In the genomic region with DNA sequence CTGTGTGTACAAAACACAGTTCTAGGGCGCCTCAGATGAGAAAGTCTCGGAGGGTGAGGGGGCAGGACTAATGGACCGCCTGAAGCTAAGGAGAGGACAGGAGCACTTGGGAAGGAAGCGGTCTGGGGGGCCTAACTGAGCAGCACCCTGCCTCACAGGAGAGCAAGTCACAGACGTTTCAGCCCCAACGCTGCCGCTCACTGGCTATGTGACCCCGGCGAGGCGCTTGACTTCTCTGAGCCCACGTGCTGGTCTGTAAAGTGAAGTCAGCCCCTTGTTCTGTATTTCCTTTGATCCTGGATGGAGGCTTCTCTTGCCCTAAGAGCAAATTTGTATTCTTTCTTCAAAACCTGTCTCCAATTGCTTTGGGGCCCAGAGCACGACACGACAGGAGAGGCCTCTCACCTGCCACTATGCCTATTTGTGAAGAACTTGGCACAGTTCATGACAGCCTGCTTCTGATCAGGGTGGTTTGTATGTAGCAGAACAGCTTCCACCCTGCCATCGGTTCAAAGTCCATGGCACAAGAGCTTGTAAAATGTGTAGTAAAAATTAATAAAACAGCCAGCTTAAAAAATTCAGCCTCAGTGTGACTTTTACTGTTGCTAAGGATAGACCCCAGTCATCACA, we compare ENCODE assay signal across 14 cellular contexts. TPM values are rescaled to one million over a fixed set of nuclear protein-coding genes. Genes with fewer than 3 reads are reported as not detected.
"Had no signal": no experiment of that assay in that cellular context is flagged by ENCODE, and none has a peak within 500 bp of the region (broad histone marks: within the 10 kb centered on the region; RNA-seq: fewer than 3 reads in every experiment).

No MANE protein-coding gene starts in this region.

- H3K9me3 ChIP-seq: esophagus squamous epithelium, heart left ventricle, left ventricle myocardium inferior, tibial nerve had no signal

- DNase-seq: activated CD4-positive, alpha-beta T cell treated with anti-CD3 and anti-CD28 coated beads, Interleukin-2, amount 50 U/mL, for 4 hours; activated CD4-positive, CD25-positive, alpha-beta regulatory T cell treated with anti-CD3 and anti-CD28 coated beads, Interleukin-2, amount 50 U/mL, for 72 hours; activated gamma-delta T cell treated with Interleukin-2 at 50 U/mL for 16 hours; activated naive CD8-positive, alpha-beta T cell treated with anti-CD3 and anti-CD28 coated beads for 36 hours; activated T-cell treated with anti-CD3 and anti-CD28 coated beads, Interleukin-2, amount 50 U/mL, for 48 hours; esophagus squamous epithelium; foreskin fibroblast; heart left ventricle; islet precursor cell; left ventricle myocardium inferior; mesenchymal stem cell; SW 1271 had no signal

- H3K4me3 ChIP-seq: esophagus squamous epithelium, heart left ventricle, left ventricle myocardium inferior, smooth muscle cell, tibial nerve had no signal

- H3K27me3 ChIP-seq: esophagus squamous epithelium, heart left ventricle, tibial nerve had no signal

- H3K4me2 ChIP-seq: smooth muscle cell had no signal

- H3K27ac ChIP-seq: esophagus squamous epithelium, heart left ventricle, left ventricle myocardium inferior, tibial nerve had no signal

RNA-seq across cellular contexts. Expression of gene WNT11, which starts 59.1 kb away (rescaled TPM):
- total RNA-seq: activated naive CD8-positive, alpha-beta T cell treated with anti-CD3 and anti-CD28 coated beads for 36 hours had no signal
